26 cellular contexts compared by ENCODE assay signal in the genomic region with DNA sequence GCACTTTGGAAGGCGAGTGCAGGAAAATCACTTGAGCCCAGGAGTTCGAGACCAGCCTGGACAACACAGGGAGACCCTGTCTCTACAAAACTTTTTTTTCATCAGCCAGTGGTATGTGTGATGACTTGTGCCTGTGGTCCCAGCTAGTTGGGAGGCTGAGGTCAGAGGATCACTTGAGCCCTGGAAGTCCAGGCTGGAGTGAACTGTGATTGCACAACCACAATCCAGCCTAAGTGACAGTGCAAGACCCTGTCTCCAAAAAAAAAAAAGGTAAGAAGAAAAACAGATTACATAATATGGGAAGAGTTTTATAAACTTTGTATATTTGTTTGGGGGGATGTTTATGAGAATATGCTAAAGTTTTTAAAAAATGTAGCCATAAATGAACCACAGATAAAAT.
"Had no signal": no experiment of that assay in that cellular context is flagged by ENCODE, and none has a peak within 500 bp of the region (broad histone marks: within the 10 kb centered on the region; RNA-seq: fewer than 3 reads in every experiment).

No MANE protein-coding gene starts in this region.

- FAIRE-seq: endothelial cell of umbilical vein had no signal

- H3K27ac ChIP-seq: colonic mucosa, coronary artery, dorsolateral prefrontal cortex, epithelial cell of prostate, esophagus muscularis mucosa, esophagus squamous epithelium, foreskin keratinocyte, gastrocnemius medialis, gastroesophageal sphincter, heart left ventricle, heart right ventricle, hepatocyte had no signal

- H3K9me3 ChIP-seq: colonic mucosa, esophagus muscularis mucosa, esophagus squamous epithelium, gastrocnemius medialis, gastroesophageal sphincter, heart left ventricle, heart right ventricle had no signal

- H2AFZ ChIP-seq: hepatocyte had no signal

- DNase-seq: colonic mucosa; cortex of kidney; dermis blood vessel endothelial cell; dorsolateral prefrontal cortex; effector CD4-positive, alpha-beta T cell; effector CD8-positive, alpha-beta T cell; effector memory CD4-positive, alpha-beta T cell; effector memory CD8-positive, alpha-beta T cell; endodermal cell; erythroblast; esophagus squamous epithelium; foreskin fibroblast; foreskin keratinocyte; foreskin melanocyte; gastrocnemius medialis; glutamatergic neuron; head of caudate nucleus; heart left ventricle; heart right ventricle had no signal

- H3K79me2 ChIP-seq: hepatocyte had no signal

- H3K27me3 ChIP-seq: colonic mucosa, dorsolateral prefrontal cortex, esophagus muscularis mucosa, esophagus squamous epithelium, foreskin keratinocyte, gastrocnemius medialis, gastroesophageal sphincter, heart left ventricle, hepatocyte had no signal

- H3K36me3 ChIP-seq: colonic mucosa, esophagus muscularis mucosa, esophagus squamous epithelium, gastrocnemius medialis, gastroesophageal sphincter had no signal

- H3K4me3 ChIP-seq: colonic mucosa, coronary artery, dorsolateral prefrontal cortex, esophagus muscularis mucosa, esophagus squamous epithelium, gastrocnemius medialis, gastroesophageal sphincter, heart left ventricle, heart right ventricle, hepatocyte had no signal

- ATAC-seq: effector memory CD8-positive, alpha-beta T cell; esophagus mucosa; foreskin keratinocyte; gastrocnemius medialis; gastroesophageal sphincter; heart left ventricle; heart right ventricle had no signal

- H3K4me1 ChIP-seq: colonic mucosa, esophagus muscularis mucosa, esophagus squamous epithelium, gastroesophageal sphincter, heart left ventricle, heart right ventricle had no signal

- H3K4me2 ChIP-seq: hepatocyte had no signal
